Comparison of ENCODE assay signal across 17 cellular contexts in genomic region chrX:8981742-8982141, GRCh38. TPM values are rescaled to one million over a fixed set of nuclear protein-coding genes. Genes with fewer than 3 reads are reported as not detected.
DNase-seq lines count a peak whose midpoint lies in the region; ATAC-seq and TF ChIP-seq lines count a peak whose summit lies in the region.
"Had no signal": no experiment of that assay in that cellular context is flagged by ENCODE, and none has a peak within 500 bp of the region (broad histone marks: within the 10 kb centered on the region; RNA-seq: fewer than 3 reads in every experiment).

No MANE protein-coding gene starts in this region.

- no peak overlapping the region for H3K18ac ChIP-seq in H9 (ENCODE audit: insufficient read length, low read depth, low read length)

- no CpG with 5 or more reads among the region's 2 CpGs for WGBS in H9 (ENCODE audit: extremely low coverage, insufficient read length, low lambda C conversion rate)

- no peaks in the 10 kb centered on the region for H3K36me3 ChIP-seq in DND-41 (ENCODE audit: insufficient read depth, low read length)
- no peaks in the 10 kb centered on the region for H3K36me3 ChIP-seq in mucosa of descending colon (ENCODE audit: low read depth)

- no peak overlapping the region for H4K5ac ChIP-seq in H9 (ENCODE audit: insufficient read length, low read depth, low read length)

- H3K4ac ChIP-seq in H9 (ENCODE audit: low read depth, low read length) = no peak overlapping the region

- H2AFZ ChIP-seq in DND-41 (ENCODE audit: low read depth, low read length) (no peak overlapping the region), H9 (ENCODE audit: low read length) (no peak overlapping the region)
- H2AFZ ChIP-seq: PC-9 had no signal

- H3K27me3 ChIP-seq in DND-41 (ENCODE audit: insufficient read depth, low read length, poor library complexity) (no peaks in the 10 kb centered on the region), H9 (ENCODE audit: insufficient read depth, low read length) (no peaks in the 10 kb centered on the region)

- CTCF ChIA-PET in activated CD4-positive, alpha-beta T cell treated with anti-CD3 and anti-CD28 coated beads for 36 hours (lab: Charles Lee) = interaction anchor here (0.7 to 1.1 kb wide), 2 partner anchors 16 to 518 kb away, joined by 3 read pairs; no protein-coding TSS in a partner anchor

- H3K14ac ChIP-seq in H9 (ENCODE audit: insufficient read depth, low read length) = no peak overlapping the region

- no peak overlapping the region for H3K4me3 ChIP-seq in DND-41 (ENCODE audit: low read depth in 1 of 2, low read length in 2 of 2)
- no peak overlapping the region for H3K4me3 ChIP-seq in mucosa of descending colon
- H3K4me3 ChIP-seq: PC-9, skin epidermis had no signal

- H2BK120ac ChIP-seq in H9 (ENCODE audit: low read depth, low read length, poor library complexity, severe bottlenecking) = no peak overlapping the region

- H3K4me3 Mint-ChIP-seq in activated CD4-positive, alpha-beta T cell treated with anti-CD3 and anti-CD28 coated beads for 36 hours = no peak overlapping the region
- H3K4me3 Mint-ChIP-seq in H9 = no peak overlapping the region

- no peaks in the 10 kb centered on the region for H3K36me3 Mint-ChIP-seq in activated CD4-positive, alpha-beta T cell treated with anti-CD3 and anti-CD28 coated beads for 36 hours (ENCODE audit: low read depth)
- no peaks in the 10 kb centered on the region; a peak in 1 of 7 replicates for H3K36me3 Mint-ChIP-seq in H9 (ENCODE audit: insufficient read depth in 1 of 3, low read depth in 3 of 3)

- peaks cover 15% of the 10 kb centered on the region for H3K4me1 Mint-ChIP-seq in activated CD4-positive, alpha-beta T cell treated with anti-CD3 and anti-CD28 coated beads for 36 hours
- H3K4me1 Mint-ChIP-seq in H9 = peaks cover 5 to 8% of the 10 kb centered on the region in 2 experiments; a peak in 3 of 4 replicates

- H3K9me3 Mint-ChIP-seq in activated CD4-positive, alpha-beta T cell treated with anti-CD3 and anti-CD28 coated beads for 36 hours (ENCODE audit: low read depth) = no peaks in the 10 kb centered on the region
- H3K9me3 Mint-ChIP-seq in H9 = peaks cover 0 to 33% of the 10 kb centered on the region in 2 experiments; a peak in 2 of 5 replicates

- intact Hi-C loops in activated CD4-positive, alpha-beta T cell treated with anti-CD3 and anti-CD28 coated beads for 36 hours (cut with DNase I, micrococcal nuclease) = no loop called here
- intact Hi-C loops in mucosa of descending colon (cut with DNase I, micrococcal nuclease) = no loop called here
- intact Hi-C loops in left cardiac atrium (cut with DNase I) = no loop called here

- H3K9me3 ChIP-seq in DND-41 (ENCODE audit: insufficient read depth, low read length, severe bottlenecking) (no peaks in the 10 kb centered on the region), mucosa of descending colon (no peaks in the 10 kb centered on the region), H9 (ENCODE audit: control insufficient read depth, low read depth, low read length) (no peaks in the 10 kb centered on the region)
- H3K9me3 ChIP-seq: Caco-2 had no signal

- no peaks in the 10 kb centered on the region for H3K23me2 ChIP-seq in H9 (ENCODE audit: insufficient read length, low read depth, low read length, poor library complexity, severe bottlenecking)

- H4K91ac ChIP-seq in H9 (ENCODE audit: insufficient read length, low read depth, low read length) = no peak overlapping the region

- TF ChIP-seq CTCF in DND-41 (IDR thresholded peaks at IDR 0.05; ENCODE audit: borderline replicate concordance, extremely low read depth, low read length, poor library complexity, severe bottlenecking) = no peak
- no peak for TF ChIP-seq CTCF in mucosa of descending colon (IDR thresholded peaks at IDR 0.05)
- TF ChIP-seq CTCF in H9 (conservative IDR thresholded peaks at IDR 0.05) = no peak

- peak; percentile 90 for ATAC-seq in activated CD4-positive, alpha-beta T cell treated with anti-CD3 and anti-CD28 coated beads for 36 hours
- ATAC-seq in DND-41 (ENCODE audit: insufficient read depth, low read depth) (0 out of 3 replicates have a peak, but pooled peaks have one; percentile 42), mucosa of descending colon (no peak), left cardiac atrium (no peak)

- no peak overlapping the region for H3K9ac ChIP-seq in DND-41 (ENCODE audit: low read depth, low read length)
- no peak overlapping the region for H3K9ac ChIP-seq in H9 (ENCODE audit: extremely low read depth, insufficient read length, low read length)

- H3K23ac ChIP-seq in H9 (ENCODE audit: insufficient read length, low read depth, low read length) = no peak overlapping the region

- no peaks in the 10 kb centered on the region for H3K27me3 Mint-ChIP-seq in activated CD4-positive, alpha-beta T cell treated with anti-CD3 and anti-CD28 coated beads for 36 hours
- H3K27me3 Mint-ChIP-seq in H9 (ENCODE audit: low read depth) = peaks cover 2% of the 10 kb centered on the region; the same call in 1 of the 2 replicates

- H2BK15ac ChIP-seq in H9 (ENCODE audit: low read depth, low read length) = no peak overlapping the region

- no peak overlapping the region for H3K56ac ChIP-seq in H9 (ENCODE audit: insufficient read length, low read depth, low read length)

- no peaks in the 10 kb centered on the region for H3K4me1 ChIP-seq in DND-41 (ENCODE audit: insufficient read depth, low read length)
- no peaks in the 10 kb centered on the region for H3K4me1 ChIP-seq in mucosa of descending colon (ENCODE audit: low read depth)
- no peaks in the 10 kb centered on the region for H3K4me1 ChIP-seq in H9 (ENCODE audit: insufficient read depth, low read length)
- H3K4me1 ChIP-seq: Caco-2 had no signal

- H3K79me1 ChIP-seq in H9 (ENCODE audit: insufficient read depth, low read depth, low read length, poor library complexity, severe bottlenecking) = no peaks in the 10 kb centered on the region

- H2BK5ac ChIP-seq in H9 (ENCODE audit: insufficient read length, low read length) = no peak overlapping the region

- H4K8ac ChIP-seq in H9 (replicated peaks; ENCODE audit: insufficient read length, low read depth, low read length) = no peak overlapping the region

- H3K79me2 ChIP-seq in DND-41 (ENCODE audit: insufficient read depth, low read length) (no peaks in the 10 kb centered on the region), H9 (ENCODE audit: insufficient read depth, low read length) (no peaks in the 10 kb centered on the region)

- H3K27ac Mint-ChIP-seq in activated CD4-positive, alpha-beta T cell treated with anti-CD3 and anti-CD28 coated beads for 36 hours = no peak overlapping the region
- H3K27ac Mint-ChIP-seq in H9 = no peak overlapping the region

- no peak overlapping the region for H3T11ph ChIP-seq in H9 (ENCODE audit: low read length)

- no peak overlapping the region for H2BK20ac ChIP-seq in H9 (ENCODE audit: low read depth, low read length, poor library complexity, severe bottlenecking)

- peak; percentile 37 for DNase-seq in activated CD4-positive, alpha-beta T cell treated with anti-CD3 and anti-CD28 coated beads for 36 hours
- no peak for DNase-seq in activated CD4-positive, alpha-beta T cell treated with anti-CD3 and anti-CD28 coated beads for 4 hours
- DNase-seq in DND-41 = no peak
- peak; percentile 6 to 70 for DNase-seq in NCI-H524 (lab: John Stamatoyannopoulos, UW)
- DNase-seq in central memory CD4-positive, alpha-beta T cell = peak; percentile 12
- DNase-seq in mucosa of descending colon = no peak
- DNase-seq in left cardiac atrium = no peak
- no peak for DNase-seq in H9
- DNase-seq: ACHN, Caco-2, NCI-H187 treated with DMSO at 0.1 percent for 48 hours, PC-9, substantia nigra had no signal

- H3K4me2 ChIP-seq in DND-41 (ENCODE audit: insufficient read depth, low read length) (no peak overlapping the region), H9 (ENCODE audit: insufficient read depth, insufficient read length, low read length) (no peak overlapping the region)
- H3K4me2 ChIP-seq: PC-9 had no signal

- H4K20me1 ChIP-seq in DND-41 (ENCODE audit: insufficient read depth, low read length) (no peaks in the 10 kb centered on the region), H9 (ENCODE audit: control insufficient read depth, insufficient read depth, insufficient read length) (no peaks in the 10 kb centered on the region)

- H2BK12ac ChIP-seq in H9 (ENCODE audit: insufficient read length, low read depth, low read length) = no peak overlapping the region

- no peak overlapping the region for H2AK5ac ChIP-seq in H9 (ENCODE audit: insufficient read length, low read length)

- H3K27ac ChIP-seq in DND-41 (ENCODE audit: low read length) (no peak overlapping the region), H9 (ENCODE audit: insufficient read length, low read depth, low read length) (no peak overlapping the region)
- H3K27ac ChIP-seq: epithelial cell of prostate, PC-9, skin epidermis had no signal

- POLR2A ChIA-PET in activated CD4-positive, alpha-beta T cell treated with anti-CD3 and anti-CD28 coated beads for 36 hours (lab: Charles Lee) = no interaction called here

RNA-seq across cellular contexts. Expression of gene FAM9B, which starts 52.2 kb away (rescaled TPM):
- total RNA-seq in activated CD4-positive, alpha-beta T cell treated with anti-CD3 and anti-CD28 coated beads for 36 hours = not detected
- not detected for total RNA-seq in mucosa of descending colon
- not detected for total RNA-seq in left cardiac atrium
- not detected in 2 replicates for total RNA-seq in H9 (2021)
- total RNA-seq: Caco-2, glomerular endothelial cell, osteocyte, PC-9 had no signal

Comparison
In these comparisons a context has a peak if more than half of its experiments do, and no peak if none do; other contexts are left out.
1. DNase-seq: peak in activated CD4-positive, alpha-beta T cell treated with anti-CD3 and anti-CD28 coated beads for 36 hours (single experiment), NCI-H524 (2 of 2) and central memory CD4-positive, alpha-beta T cell (single experiment); none in activated CD4-positive, alpha-beta T cell treated with anti-CD3 and anti-CD28 coated beads for 4 hours (0 of 2), DND-41 (single experiment), mucosa of descending colon (0 of 3), left cardiac atrium (single experiment) and H9 (single experiment).
2. ATAC-seq: peak in activated CD4-positive, alpha-beta T cell treated with anti-CD3 and anti-CD28 coated beads for 36 hours (single experiment) and DND-41 (single experiment); none in mucosa of descending colon (single experiment) and left cardiac atrium (0 of 2).